In the genomic region with DNA sequence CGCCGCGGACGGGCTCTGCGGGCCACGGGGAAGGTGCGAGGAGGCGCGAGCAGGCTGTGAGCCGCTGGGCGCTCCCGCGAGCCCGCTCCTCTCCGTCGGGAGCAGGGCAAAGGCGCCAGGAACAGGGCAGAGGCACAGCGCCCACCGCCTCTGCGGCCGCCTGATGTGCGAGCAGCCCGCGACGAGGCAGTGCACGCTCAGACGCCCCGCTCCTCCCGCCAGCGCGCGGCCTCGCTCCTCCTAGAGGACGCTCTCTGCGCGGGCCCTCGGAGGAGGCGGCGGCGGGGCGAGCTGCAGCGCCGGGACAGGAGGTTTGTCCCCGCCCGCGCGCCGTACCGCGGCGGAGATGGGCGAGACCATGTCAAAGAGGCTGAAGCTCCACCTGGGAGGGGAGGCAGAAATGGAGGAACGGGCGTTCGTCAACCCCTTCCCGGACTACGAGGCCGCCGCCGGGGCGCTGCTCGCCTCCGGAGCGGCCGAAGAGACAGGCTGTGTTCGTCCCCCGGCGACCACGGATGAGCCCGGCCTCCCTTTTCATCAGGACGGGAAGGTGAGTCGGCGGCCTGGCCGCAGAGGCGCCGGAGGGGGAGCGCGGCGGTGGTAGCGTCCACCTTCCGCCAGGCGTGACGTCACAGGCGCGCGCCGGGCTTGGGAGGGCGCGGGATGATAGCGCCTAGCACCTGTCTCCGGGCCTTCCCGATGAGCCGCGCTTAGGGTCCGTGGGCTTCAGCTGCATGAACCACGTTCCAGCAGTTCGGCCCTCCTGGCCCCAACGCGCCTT, we compare ENCODE assay signal across 8 cellular contexts. TPM values are rescaled to one million over a fixed set of nuclear protein-coding genes. Genes with fewer than 3 reads are reported as not detected.
DNase-seq lines count a peak whose midpoint lies in the region; ATAC-seq and TF ChIP-seq lines count a peak whose summit lies in the region.

No MANE protein-coding gene starts in this region.

- ATAC-seq in GM21526 (IDR thresholded peaks at IDR 0.05; ENCODE audit: low FRiP score, unreplicated experiment), result peak; percentile 78

- H3K79me2 ChIP-seq in OCI-LY3 (ENCODE audit: low read length), result peaks cover 8% of the 10 kb centered on the region

- no peaks in the 10 kb centered on the region for H3K36me3 ChIP-seq in OCI-LY3 (replicated peaks; ENCODE audit: low read depth, low read length)

- H3K4me2 ChIP-seq in OCI-LY3 (ENCODE audit: low read length), result peak overlapping the region; percentile 96

- H3K27ac ChIP-seq in OCI-LY3 (ENCODE audit: low read length), result peak overlapping the region; percentile 76

- DNase-seq in DMS114 treated with DMSO at 0.1 percent for 48 hours (lab: John Stamatoyannopoulos, UW; ENCODE audit: unreplicated experiment) (peak; percentile 82), HuH-7 (ENCODE audit: low spot score) (peak; percentile 96), activated T-cell treated with anti-CD3 and anti-CD28 coated beads for 4 hours (peak; percentile 91), epithelial cell of proximal tubule (ENCODE audit: low read depth) (peak; percentile 67), mucosa of gallbladder (ENCODE audit: low spot score) (peak; percentile 96)
- DNase-seq in stimulated activated CD8-positive, alpha-beta memory T cell treated with anti-CD3 and anti-CD28 coated beads, Interleukin-4, amount 100 ng/mL, for 24 hours (ENCODE audit: low read depth), result peak; percentile 93

- H3K9me3 ChIP-seq in OCI-LY3 (ENCODE audit: insufficient read depth, low read length), result no peaks in the 10 kb centered on the region

- H3K4me1 ChIP-seq in OCI-LY3 (ENCODE audit: low read length), result peaks cover 17% of the 10 kb centered on the region

- H3K27me3 ChIP-seq in OCI-LY3 (ENCODE audit: low read depth, low read length), result no peaks in the 10 kb centered on the region

- no peaks in the 10 kb centered on the region for H4K20me1 ChIP-seq in OCI-LY3 (ENCODE audit: insufficient read depth, low read length)

- H3K4me3 ChIP-seq in OCI-LY3 (ENCODE audit: low read length), result peak overlapping the region; percentile 97
- H3K4me3 ChIP-seq in epithelial cell of proximal tubule (ENCODE audit: low read depth, low read length), result peak overlapping the region; percentile 99

- H2AFZ ChIP-seq in OCI-LY3 (ENCODE audit: low read depth, low read length), result peak overlapping the region; percentile 86

- TF ChIP-seq CTCF in OCI-LY3 (IDR thresholded peaks at IDR 0.05; ENCODE audit: low read depth, low read length) (no peak), epithelial cell of proximal tubule (conservative IDR thresholded peaks at IDR 0.05; ENCODE audit: low read depth, low read length) (peak; percentile 29)

- H3K9ac ChIP-seq in OCI-LY3 (ENCODE audit: low read length), result peak overlapping the region; percentile 95

RNA-seq across cellular contexts. Expression of a gene that starts 0.7 kb away (rescaled TPM):
- total RNA-seq in epithelial cell of proximal tubule (16.3 and 29.2 TPM in 2 replicates), mucosa of gallbladder (10.9 TPM)

Comparison
In these comparisons a context has a peak if more than half of its experiments do, and no peak if none do; other contexts are left out.
1. Peak in every context shown above with its lines: DNase-seq, ATAC-seq, H3K4me3 ChIP-seq and H3K27ac ChIP-seq.